Comparison of ENCODE assay signal across 22 cellular contexts in the genomic region with DNA sequence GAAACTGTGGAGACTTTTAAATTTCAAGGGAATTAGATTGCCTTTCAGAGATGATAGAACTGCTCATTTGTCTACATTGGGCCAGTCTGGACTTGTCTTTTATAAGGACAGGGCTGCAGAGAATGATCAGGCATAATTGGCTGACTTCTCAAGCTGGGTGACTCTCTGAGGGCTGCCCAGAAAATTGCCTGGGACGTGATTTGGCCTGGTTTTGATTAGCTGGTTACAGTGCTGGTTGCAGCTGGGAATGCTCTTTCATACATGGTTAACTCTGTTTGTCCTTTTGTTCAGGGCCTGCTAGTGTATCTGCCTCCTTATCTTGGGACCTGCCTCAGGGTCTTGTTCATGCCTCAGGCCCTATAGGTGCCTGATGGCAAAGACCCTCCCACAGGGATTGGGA.
DNase-seq lines count a peak whose midpoint lies in the region; ATAC-seq and TF ChIP-seq lines count a peak whose summit lies in the region.
"Had no signal": no experiment of that assay in that cellular context is flagged by ENCODE, and none has a peak within 500 bp of the region (broad histone marks: within the 10 kb centered on the region; RNA-seq: fewer than 3 reads in every experiment).

No MANE protein-coding gene starts in this region.

- no TSS peak for BruUV-seq in MCF 10A (replicated peaks; lab: Mats Ljungman, UMichigan)

- no peaks in the 10 kb centered on the region for H3K4me1 ChIP-seq in breast epithelium
- H3K4me1 ChIP-seq: A549, SJSA1 had no signal

- no peak for TF ChIP-seq POLR2A in breast epithelium (IDR thresholded peaks at IDR 0.05)

- H3K27me3 ChIP-seq in breast epithelium = no peaks in the 10 kb centered on the region
- H3K27me3 ChIP-seq: hepatocyte, SJSA1 had no signal

- POLR2A ChIA-PET in MCF 10A (lab: Yijun Ruan, JAX) = interaction anchor here (1.0 to 1.3 kb wide), 3 partner anchors 10 to 53 kb away, joined by 3 read pairs; no protein-coding TSS in a partner anchor

- H3K27ac ChIP-seq in breast epithelium = no peak overlapping the region
- H3K27ac ChIP-seq: A549, hepatocyte, SJSA1 had no signal

- H3K9me3 ChIP-seq in breast epithelium = no peaks in the 10 kb centered on the region
- H3K9me3 ChIP-seq: A549, SJSA1 had no signal

- no peaks in the 10 kb centered on the region for H3K36me3 Mint-ChIP-seq in MCF 10A (ENCODE audit: insufficient read depth, unreplicated experiment)
- H3K36me3 Mint-ChIP-seq in brain = no peaks in the 10 kb centered on the region
- H3K36me3 Mint-ChIP-seq: CD8-positive, alpha-beta memory T cell; stimulated activated naive B cell treated with anti-CD40 and anti-IgM and Interleukin-4, amounts not matched to agents 10 μg/mL and 1 μg/mL and 100 μg/mL, for 72 hours had no signal

- intact Hi-C loops in MCF 10A (cut with micrococcal nuclease) = no loop called here
- intact Hi-C loops in breast epithelium (cut with DNase I; ENCODE audit: low total_unique reads) = no loop called here

- TF ChIP-seq CTCF in MCF 10A (IDR thresholded peaks at IDR 0.05; ENCODE audit: unreplicated experiment) (no peak), breast epithelium (IDR thresholded peaks at IDR 0.05) (no peak), brain (conservative IDR thresholded peaks at IDR 0.05) (no peak)

- H3K4me3 Mint-ChIP-seq in MCF 10A (ENCODE audit: unreplicated experiment) (no peak overlapping the region), brain (no peak overlapping the region)
- H3K4me3 Mint-ChIP-seq: activated naive CD4-positive, alpha-beta T cell treated with anti-CD3 and anti-CD28 coated beads for 36 hours; CD8-positive, alpha-beta memory T cell; nephron; stimulated activated naive B cell treated with anti-CD40 and anti-IgM and Interleukin-4, amounts not matched to agents 10 μg/mL and 1 μg/mL and 100 μg/mL, for 72 hours had no signal

- H3K4me1 Mint-ChIP-seq in MCF 10A (ENCODE audit: insufficient read depth, unreplicated experiment) = peaks cover 12% of the 10 kb centered on the region
- peaks cover 17% of the 10 kb centered on the region for H3K4me1 Mint-ChIP-seq in brain
- H3K4me1 Mint-ChIP-seq: CD8-positive, alpha-beta memory T cell; stimulated activated naive B cell treated with anti-CD40 and anti-IgM and Interleukin-4, amounts not matched to agents 10 μg/mL and 1 μg/mL and 100 μg/mL, for 72 hours had no signal

- CTCF ChIA-PET in MCF 10A (lab: Yijun Ruan, JAX) = interaction anchor here (0.6 kb wide), 1 partner anchor 125 kb away, joined by 3 read pairs; no protein-coding TSS in a partner anchor

- H3K27me3 Mint-ChIP-seq in MCF 10A (ENCODE audit: insufficient read depth, unreplicated experiment) (no peaks in the 10 kb centered on the region), brain (peaks cover 9% of the 10 kb centered on the region)

- no peak overlapping the region for H3K27ac Mint-ChIP-seq in MCF 10A (ENCODE audit: low read depth, unreplicated experiment)
- peak overlapping the region in 4 of 5 experiments; percentile 42 to 60 (median 56) for H3K27ac Mint-ChIP-seq in brain
- H3K27ac Mint-ChIP-seq: activated naive CD4-positive, alpha-beta T cell treated with anti-CD3 and anti-CD28 coated beads for 36 hours; CD8-positive, alpha-beta memory T cell; nephron; progenitor cell of endocrine pancreas; stimulated activated naive B cell treated with anti-CD40 and anti-IgM and Interleukin-4, amounts not matched to agents 10 μg/mL and 1 μg/mL and 100 μg/mL, for 72 hours had no signal

- H3K4me3 ChIP-seq in breast epithelium = no peak overlapping the region
- H3K4me3 ChIP-seq: A549, hepatocyte, SJSA1 had no signal

- no peaks in the 10 kb centered on the region for H3K9me3 Mint-ChIP-seq in MCF 10A (ENCODE audit: unreplicated experiment)
- no peaks in the 10 kb centered on the region for H3K9me3 Mint-ChIP-seq in brain
- H3K9me3 Mint-ChIP-seq: activated naive CD4-positive, alpha-beta T cell treated with anti-CD3 and anti-CD28 coated beads for 36 hours; CD8-positive, alpha-beta memory T cell; nephron had no signal

- peak; percentile 26 for DNase-seq in MCF 10A (ENCODE audit: unreplicated experiment)
- no peak for DNase-seq in breast epithelium (ENCODE audit: low spot score in 2 of 2)
- DNase-seq in NCI-H2227 (lab: John Stamatoyannopoulos, UW; ENCODE audit: unreplicated experiment) = peak; percentile 28
- DNase-seq in NK-92 treated with Interleukin-12 subunit alpha and Interleukin-12 subunit beta, amount 100 ng/mL, for 24 hours (lab: John Stamatoyannopoulos, UW) = no peak
- no peak for DNase-seq in NCI-H524 treated with DMSO at 0.1 percent for 48 hours (lab: John Stamatoyannopoulos, UW)
- no peak for DNase-seq in stimulated activated naive CD4-positive, alpha-beta T cell (lab: John Stamatoyannopoulos, UW)
- DNase-seq: activated CD4-positive, alpha-beta T cell treated with anti-CD3 and anti-CD28 coated beads for 4 hours; activated naive CD4-positive, alpha-beta T cell treated with anti-CD3 and anti-CD28 coated beads for 36 hours; CD8-positive, alpha-beta memory T cell; GF-D8; KG1; kidney glomerular epithelial cell; mesendoderm; stimulated activated naive B cell treated with anti-CD40 and anti-IgM and Interleukin-4, amounts not matched to agents 10 μg/mL and 1 μg/mL and 100 μg/mL, for 72 hours; T1000 had no signal

- ATAC-seq in GM21619 (IDR thresholded peaks at IDR 0.05; ENCODE audit: unreplicated experiment) = no peak
- ATAC-seq: A549; stimulated activated naive B cell treated with anti-CD40 and anti-IgM and Interleukin-4, amounts not matched to agents 10 μg/mL and 1 μg/mL and 100 μg/mL, for 72 hours had no signal

- H3K36me3 ChIP-seq in breast epithelium = no peaks in the 10 kb centered on the region
- H3K36me3 ChIP-seq: SJSA1 had no signal

Comparison
In these comparisons a context has a peak if more than half of its experiments do, and no peak if none do; other contexts are left out.
1. DNase-seq: peak in MCF 10A (single experiment) and NCI-H2227 (single experiment); none in breast epithelium (0 of 2), NK-92 treated with Interleukin-12 subunit alpha and Interleukin-12 subunit beta, amount 100 ng/mL, for 24 hours (single experiment), NCI-H524 treated with DMSO at 0.1 percent for 48 hours (single experiment) and stimulated activated naive CD4-positive, alpha-beta T cell (0 of 6).